1 cellular context compared by ENCODE assay signal in the genomic region with DNA sequence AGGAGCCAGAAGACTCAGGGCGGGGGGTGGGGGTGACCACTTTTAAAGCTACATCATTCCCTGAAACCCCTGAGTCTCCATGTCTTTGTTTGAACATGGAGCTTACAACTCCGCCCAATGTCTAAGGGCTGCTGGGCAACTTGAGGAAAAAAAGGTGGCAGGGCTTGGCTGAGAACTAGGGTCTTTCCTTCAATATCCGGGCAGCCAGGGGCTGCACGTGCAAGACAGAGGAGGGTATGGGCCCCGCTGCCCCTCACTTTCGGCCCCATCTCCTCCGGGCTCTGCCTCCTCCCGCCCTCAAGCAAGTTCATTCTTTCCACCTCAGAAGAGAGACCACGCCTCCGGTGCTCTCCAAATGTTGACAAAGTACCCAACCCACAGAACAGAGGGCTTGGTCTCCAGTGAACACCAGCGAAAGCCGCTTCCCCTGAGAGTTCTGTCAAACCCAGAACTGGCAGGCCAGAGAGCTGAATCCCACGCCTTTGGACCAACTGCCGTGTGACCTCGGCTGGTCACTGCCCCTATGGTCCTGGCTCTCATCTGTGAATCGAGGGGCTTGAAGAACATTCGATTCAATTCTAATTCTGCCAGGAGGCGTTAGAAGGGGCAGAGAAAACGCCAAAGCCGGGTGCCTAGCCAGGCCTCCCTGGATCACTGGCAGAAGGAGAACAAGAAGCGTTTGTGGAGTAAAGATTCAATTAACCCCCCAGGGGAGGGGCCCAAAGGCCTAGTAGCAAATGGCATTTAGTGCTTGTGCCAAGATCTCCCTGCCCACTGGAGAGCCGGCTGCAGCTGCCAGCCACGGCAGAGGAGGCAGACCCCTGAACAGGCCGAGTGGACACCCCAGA.
TF ChIP-seq lines count a peak whose summit lies in the region.

No MANE protein-coding gene starts in this region.

TF ChIP-seq in SK-N-SH treated with all-trans-retinoic acid at 6 μM for 48 hours, 23 proteins besides CTCF, POLR2A, EP300 and RAD21 (continued from another document):
- TF ChIP-seq CREB5 (CRISPR knock-in tag; IDR thresholded peaks at IDR 0.05; ENCODE audit: low read depth), result no peak
- TF ChIP-seq PPARA (CRISPR knock-in tag; IDR thresholded peaks at IDR 0.05; ENCODE audit: borderline replicate concordance), result no peak
- no peak for TF ChIP-seq ZC3H10 (CRISPR knock-in tag; IDR thresholded peaks at IDR 0.05)
